In genomic region chr20:62430311-62430853, GRCh38 we compare ENCODE assay signal across 20 cellular contexts. TPM values are rescaled to one million over a fixed set of nuclear protein-coding genes. Genes with fewer than 3 reads are reported as not detected.
DNase-seq lines count a peak whose midpoint lies in the region; ATAC-seq, FAIRE-seq and TF ChIP-seq lines count a peak whose summit lies in the region.
"Had no signal": no experiment of that assay in that cellular context is flagged by ENCODE, and none has a peak within 500 bp of the region (broad histone marks: within the 10 kb centered on the region; RNA-seq: fewer than 3 reads in every experiment).

No MANE protein-coding gene starts in this region.

- H4K12ac ChIP-seq in trophoblast cell (ENCODE audit: low read depth, low read length) = no peak overlapping the region

- no peak overlapping the region for H2BK12ac ChIP-seq in trophoblast cell (ENCODE audit: low read length)

- ATAC-seq in HepG2 (peak; percentile 29), right lobe of liver (no peak)
- ATAC-seq: A549 had no signal

- TF ChIP-seq EP300 in HepG2 (IDR thresholded peaks at IDR 0.05; ENCODE audit: low read depth in 2 of 2, low read length in 2 of 2) (peak in 1 of 2 experiments; percentile 52; a peak in 1 of 4 replicates), HepG2 (CRISPR knock-in tag; IDR thresholded peaks at IDR 0.05; ENCODE audit: borderline replicate concordance) (peak; percentile 12; the same call in 1 of the 2 replicates)

- H4K8ac ChIP-seq in trophoblast cell (ENCODE audit: low read depth, low read length) = no peak overlapping the region

- H3K36me3 ChIP-seq in HepG2 (replicated peaks in 1 of 2; ENCODE audit: control insufficient read depth in 1 of 2, insufficient read depth in 2 of 2, low read length in 2 of 2) = no peaks in the 10 kb centered on the region
- H3K36me3 ChIP-seq in right lobe of liver = no peaks in the 10 kb centered on the region
- H3K36me3 ChIP-seq in colonic mucosa = no peaks in the 10 kb centered on the region
- no peaks in the 10 kb centered on the region for H3K36me3 ChIP-seq in trophoblast cell (ENCODE audit: control insufficient read depth in 1 of 2, insufficient read depth in 2 of 2, low read length in 2 of 2)

- H2AFZ ChIP-seq in HepG2 (ENCODE audit: low read length) (no peak overlapping the region), trophoblast cell (ENCODE audit: insufficient read depth, low read length, poor library complexity) (no peak overlapping the region)
- H2AFZ ChIP-seq: GM23248 had no signal

- H3K4me2 ChIP-seq in HepG2 (ENCODE audit: low read depth, low read length) (no peak overlapping the region; the same call in 1 of the 2 replicates), trophoblast cell (ENCODE audit: low read length) (no peak overlapping the region)
- H3K4me2 ChIP-seq: A549 had no signal

- intact Hi-C loops in HepG2 (cut with micrococcal nuclease; ENCODE audit: unreplicated experiment) = no loop called here
- intact Hi-C loops in right lobe of liver (cut with DNase I) = no loop called here
- intact Hi-C loops in colonic mucosa (cut with DNase I) = no loop called here

- H3K9me3 ChIP-seq in HepG2 (ENCODE audit: low read length) (no peaks in the 10 kb centered on the region), right lobe of liver (no peaks in the 10 kb centered on the region), colonic mucosa (no peaks in the 10 kb centered on the region), trophoblast cell (ENCODE audit: insufficient read depth, low read depth, low read length) (peaks cover 2% of the 10 kb centered on the region)
- H3K9me3 ChIP-seq: A549 had no signal

- peak; percentile 62 for DNase-seq in HepG2 (ENCODE audit: low spot score)
- DNase-seq in right lobe of liver = no peak
- peak; percentile 52 for DNase-seq in colonic mucosa
- DNase-seq in trophoblast cell = no peak
- no peak for DNase-seq in DMS 273 (lab: John Stamatoyannopoulos, UW; ENCODE audit: unreplicated experiment)
- DNase-seq in NCI-H446 (lab: John Stamatoyannopoulos, UW) = no peak
- DNase-seq in amygdala (lab: John Stamatoyannopoulos, UW) = no peak
- no peak for DNase-seq in amniotic stem cell (lab: John Stamatoyannopoulos, UW)
- DNase-seq: AML-193; CD4-positive, alpha-beta T cell; GM23248; HCEC 1CT had no signal

- POLR2A ChIA-PET in HepG2 (lab: Yijun Ruan, JAX) = interaction anchor here (0.7 to 1.6 kb wide), 2 partner anchors 18 to 20 kb away, joined by 3 read pairs; no protein-coding TSS in a partner anchor

- TF ChIP-seq RAD21 in HepG2 (CRISPR knock-in tag; IDR thresholded peaks at IDR 0.05) = no peak

- WGBS in HepG2 (ENCODE audit: low lambda C conversion rate) = under 1% methylated on average over 9 of the region's 10 CpGs
- WGBS in right lobe of liver (ENCODE audit: insufficient coverage, low coverage, low lambda C conversion rate, missing lambda C conversion rate) = 44% methylated on average over 7 of the region's 10 CpGs
- no CpG with 5 or more reads among the region's 10 CpGs for whole genome bisulfite sequencing in trophoblast cell (ENCODE audit: extremely low coverage, insufficient coverage, insufficient read length)

- in situ Hi-C loops in HepG2 (cut with HindIII; ENCODE audit: extremely low pct_ligation_motif_present, low pct_unique_long_range_greater_than_20kb) = no loop called here

- H3K4me3 ChIP-seq in HepG2 (replicated peaks in 1 of 3; ENCODE audit: insufficient read depth in 1 of 3, low read depth in 2 of 3, low read length in 3 of 3) = no peak overlapping the region
- H3K4me3 ChIP-seq in right lobe of liver = no peak overlapping the region
- no peak overlapping the region for H3K4me3 ChIP-seq in colonic mucosa
- no peak overlapping the region for H3K4me3 ChIP-seq in trophoblast cell (ENCODE audit: low read depth, low read length)
- H3K4me3 ChIP-seq: A549, GM23248 had no signal

- H2BK120ac ChIP-seq in trophoblast cell (ENCODE audit: insufficient read depth, low read length, poor library complexity) = no peak overlapping the region

- TF ChIP-seq CTCF in HepG2 (CRISPR knock-in tag; IDR thresholded peaks at IDR 0.05) (no peak), right lobe of liver (IDR thresholded peaks at IDR 0.05) (no peak), colonic mucosa (IDR thresholded peaks at IDR 0.05) (no peak)

- no peak overlapping the region for H3K4ac ChIP-seq in trophoblast cell (ENCODE audit: low read depth, low read length)

- H3K4me1 ChIP-seq in HepG2 (ENCODE audit: insufficient read depth, low read length) = peaks cover 42% of the 10 kb centered on the region
- no peaks in the 10 kb centered on the region for H3K4me1 ChIP-seq in right lobe of liver
- H3K4me1 ChIP-seq in colonic mucosa = peaks cover 13% of the 10 kb centered on the region
- peaks cover 26 to 30% of the 10 kb centered on the region in 2 experiments for H3K4me1 ChIP-seq in trophoblast cell (ENCODE audit: control insufficient read depth in 1 of 2, insufficient read depth in 2 of 2, low read length in 2 of 2)
- H3K4me1 ChIP-seq: A549 had no signal

- H3K18ac ChIP-seq in trophoblast cell (ENCODE audit: low read length) = no peak overlapping the region

- peaks cover 22 to 94% of the 10 kb centered on the region in 2 experiments for H3K27me3 ChIP-seq in HepG2 (ENCODE audit: control insufficient read depth in 1 of 2, insufficient read depth in 2 of 2, low read length in 2 of 2)
- H3K27me3 ChIP-seq in right lobe of liver = no peaks in the 10 kb centered on the region
- no peaks in the 10 kb centered on the region for H3K27me3 ChIP-seq in colonic mucosa
- no peaks in the 10 kb centered on the region for H3K27me3 ChIP-seq in trophoblast cell (ENCODE audit: insufficient read depth, low read length)

- H4K20me1 ChIP-seq in HepG2 (ENCODE audit: insufficient read depth, low read length) = peaks cover 9% of the 10 kb centered on the region; the same call in 1 of the 2 replicates

- CTCF ChIA-PET in HepG2 (lab: Yijun Ruan, JAX; ENCODE audit: low intra/inter-chr PET ratio, low total read pairs) = no interaction called here

- H3K79me1 ChIP-seq in trophoblast cell (ENCODE audit: low read length) = peaks cover 23% of the 10 kb centered on the region

- H2AK5ac ChIP-seq in trophoblast cell (ENCODE audit: low read length) = no peak overlapping the region

- H3K23ac ChIP-seq in trophoblast cell (ENCODE audit: low read length) = no peak overlapping the region

- no TSS peak for BruUV-seq in HepG2 (replicated peaks; lab: Mats Ljungman, UMichigan)

- H3K9ac ChIP-seq in HepG2 (ENCODE audit: insufficient read depth, low read depth, low read length) (no peak overlapping the region), colonic mucosa (ENCODE audit: low read depth in 2 of 2, low read length in 2 of 2) (no peak overlapping the region), trophoblast cell (ENCODE audit: low read length) (no peak overlapping the region)
- H3K9ac ChIP-seq: GM23248 had no signal

- no peak overlapping the region for H3K14ac ChIP-seq in trophoblast cell (ENCODE audit: low read length)

- FAIRE-seq in HepG2 (lab: Jason Lieb, UNC) = no peak
- FAIRE-seq: A549, GM12891, GM19239, H54 had no signal

- no peaks in the 10 kb centered on the region for H3K79me2 ChIP-seq in HepG2 (ENCODE audit: insufficient read depth, low read length)
- H3K79me2 ChIP-seq in trophoblast cell (ENCODE audit: control insufficient read depth, insufficient read depth, low read length, poor library complexity) = peaks cover 10% of the 10 kb centered on the region

- no peak for TF ChIP-seq POLR2A in HepG2 (IDR thresholded peaks at IDR 0.05; ENCODE audit: insufficient read depth in 1 of 2, low read depth in 2 of 2, low read length in 2 of 2)
- no peak for TF ChIP-seq POLR2A in right lobe of liver (IDR thresholded peaks at IDR 0.05)

- H3K27ac ChIP-seq in HepG2 (ENCODE audit: extremely low read length, insufficient read depth, low read length) = no peak overlapping the region
- no peak overlapping the region for H3K27ac ChIP-seq in right lobe of liver
- no peak overlapping the region for H3K27ac ChIP-seq in colonic mucosa
- H3K27ac ChIP-seq in trophoblast cell (ENCODE audit: low read depth, low read length) = no peak overlapping the region
- H3K27ac ChIP-seq: 22Rv1, A549, C4-2B, GM23248 had no signal

- H4K91ac ChIP-seq in trophoblast cell (ENCODE audit: low read depth, low read length) = peak overlapping the region; percentile 28

- no peak overlapping the region for H2BK5ac ChIP-seq in trophoblast cell (ENCODE audit: low read depth, low read length, poor library complexity)

RNA-seq across cellular contexts. Expression of gene RBBP8NL, which starts 3.0 kb away (rescaled TPM):
- 0.46 and 0.86 TPM in 2 replicates for total RNA-seq in HepG2 (2016; rRNA removed; fragmentation: Illumina TruSeq; extraction: Trizol)
- total RNA-seq in HepG2 (2016; cell fraction: cytosol; rRNA removed; fragmentation: Illumina TruSeq; extraction: Trizol; ENCODE audit: low read depth) = 0.30 and 0.62 TPM in 2 replicates
- total RNA-seq in HepG2 (2016; cell fraction: insoluble cytoplasmic fraction; rRNA removed; fragmentation: Illumina TruSeq; extraction: Trizol) = 0.65 and 0.76 TPM in 2 replicates
- total RNA-seq in HepG2 (2016; cell fraction: membrane; rRNA removed; fragmentation: Illumina TruSeq; extraction: Trizol) = 0.52 and 0.65 TPM in 2 replicates
- 0.78 and 0.81 TPM in 2 replicates for total RNA-seq in HepG2 (2016; cell fraction: nucleus; rRNA removed; fragmentation: Illumina TruSeq; extraction: Trizol)
- 0.69 and 0.82 TPM in 2 replicates for polyA plus RNA-seq in HepG2 (2011; rRNA removed)
- polyA plus RNA-seq in HepG2 (2011; cell fraction: cytosol; rRNA removed) = 0.46 and 0.94 TPM in 2 replicates
- polyA plus RNA-seq in HepG2 (2011; cell fraction: nucleus; rRNA removed) = 1.1 and 1.2 TPM in 2 replicates
- polyA plus RNA-seq in HepG2 (2012) = 0.24 and 0.42 TPM in 2 replicates
- polyA plus RNA-seq in HepG2 (2016; cell fraction: cytosol; fragmentation: Illumina TruSeq; extraction: Trizol; ENCODE audit: low read depth) = 0.52 and 0.54 TPM in 2 replicates
- 0.67 and 0.91 TPM in 2 replicates for polyA plus RNA-seq in HepG2 (2016; cell fraction: insoluble cytoplasmic fraction; fragmentation: Illumina TruSeq; extraction: Trizol; ENCODE audit: low read depth)
- polyA plus RNA-seq in HepG2 (2016; cell fraction: membrane; fragmentation: Illumina TruSeq; extraction: Trizol; ENCODE audit: low read depth) = 0.51 and 0.60 TPM in 2 replicates
- polyA plus RNA-seq in HepG2 (2016; cell fraction: nucleus; fragmentation: Illumina TruSeq; extraction: Trizol; ENCODE audit: insufficient read depth, low read depth) = 0.97 and 1.1 TPM in 2 replicates
- 0.40 TPM in 1 of 2 replicates, not detected in the other for polyA minus RNA-seq in HepG2 (2011; rRNA and poly(A)+ RNA removed; ENCODE audit: low replicate concordance)
- polyA minus RNA-seq in HepG2 (2011; cell fraction: cytosol; rRNA and poly(A)+ RNA removed) = 0.40 TPM in 1 of 2 replicates, not detected in the other
- polyA minus RNA-seq in HepG2 (2011; cell fraction: nucleus; rRNA and poly(A)+ RNA removed) = 0.26 and 0.75 TPM in 2 replicates
- total RNA-seq in right lobe of liver = not detected
- 10 to 100 TPM in 1 of 2 donors, 1 to 10 TPM in 1; 5.9 to 12.5 TPM for total RNA-seq in colonic mucosa
- 7.9 TPM in 2 replicates for polyA plus RNA-seq in trophoblast cell (2013)
- total RNA-seq: CD4-positive, alpha-beta T cell; G401; GM23248 had no signal
- polyA plus RNA-seq: A549, BJ, GM23248 had no signal

RNA-seq across cellular contexts. Expression of gene CABLES2, which starts 23.3 kb away (rescaled TPM):
- 9.7 and 10.2 TPM in 2 replicates for total RNA-seq in HepG2 (2016; rRNA removed; fragmentation: Illumina TruSeq; extraction: Trizol)
- total RNA-seq in HepG2 (2016; cell fraction: cytosol; rRNA removed; fragmentation: Illumina TruSeq; extraction: Trizol; ENCODE audit: low read depth) = 3.4 and 4.0 TPM in 2 replicates
- total RNA-seq in HepG2 (2016; cell fraction: insoluble cytoplasmic fraction; rRNA removed; fragmentation: Illumina TruSeq; extraction: Trizol) = 9.2 and 9.3 TPM in 2 replicates
- total RNA-seq in HepG2 (2016; cell fraction: membrane; rRNA removed; fragmentation: Illumina TruSeq; extraction: Trizol) = 13.2 and 14.3 TPM in 2 replicates
- 5.6 and 7.3 TPM in 2 replicates for total RNA-seq in HepG2 (2016; cell fraction: nucleus; rRNA removed; fragmentation: Illumina TruSeq; extraction: Trizol)
- 5.2 and 5.9 TPM in 2 replicates for polyA plus RNA-seq in HepG2 (2011; rRNA removed)
- polyA plus RNA-seq in HepG2 (2011; cell fraction: cytosol; rRNA removed) = 4.8 and 5.4 TPM in 2 replicates
- polyA plus RNA-seq in HepG2 (2011; cell fraction: nucleus; rRNA removed) = 6.8 and 7.6 TPM in 2 replicates
- 4.7 and 5.4 TPM in 2 replicates for polyA plus RNA-seq in HepG2 (2012)
- 7.5 and 8.3 TPM in 2 replicates for polyA plus RNA-seq in HepG2 (2016; cell fraction: cytosol; fragmentation: Illumina TruSeq; extraction: Trizol; ENCODE audit: low read depth)
- 20.6 and 26.7 TPM in 2 replicates for polyA plus RNA-seq in HepG2 (2016; cell fraction: insoluble cytoplasmic fraction; fragmentation: Illumina TruSeq; extraction: Trizol; ENCODE audit: low read depth)
- 20.0 and 22.1 TPM in 2 replicates for polyA plus RNA-seq in HepG2 (2016; cell fraction: membrane; fragmentation: Illumina TruSeq; extraction: Trizol; ENCODE audit: low read depth)
- polyA plus RNA-seq in HepG2 (2016; cell fraction: nucleus; fragmentation: Illumina TruSeq; extraction: Trizol; ENCODE audit: insufficient read depth, low read depth) = 18.8 and 19.3 TPM in 2 replicates
- polyA minus RNA-seq in HepG2 (2011; rRNA and poly(A)+ RNA removed; ENCODE audit: low replicate concordance) = 5.3 and 6.3 TPM in 2 replicates
- 4.9 and 6.3 TPM in 2 replicates for polyA minus RNA-seq in HepG2 (2011; cell fraction: cytosol; rRNA and poly(A)+ RNA removed)
- polyA minus RNA-seq in HepG2 (2011; cell fraction: nucleus; rRNA and poly(A)+ RNA removed) = 4.8 and 5.2 TPM in 2 replicates
- total RNA-seq in right lobe of liver = 1 to 10 TPM; 1.4 to 2.9 (median 2.5) TPM
- total RNA-seq in colonic mucosa = 10 to 100 TPM in 1 of 2 donors, 1 to 10 TPM in 1; 7.8 to 10.5 TPM
- 15.0 and 15.1 TPM in 2 replicates for polyA plus RNA-seq in trophoblast cell (2013)

RNA-seq across cellular contexts. Expression of gene RPS21, which starts 43.5 kb away (rescaled TPM):
- total RNA-seq in HepG2 (2016; rRNA removed; fragmentation: Illumina TruSeq; extraction: Trizol) (2,584 and 2,647 TPM in 2 replicates), right lobe of liver (100 to 1,000 TPM; 339 to 696 (median 413) TPM), colonic mucosa (1,000 to 10,000 TPM; 1,359 to 1,579 TPM)
- 3,497 and 3,511 TPM in 2 replicates for total RNA-seq in HepG2 (2016; cell fraction: cytosol; rRNA removed; fragmentation: Illumina TruSeq; extraction: Trizol; ENCODE audit: low read depth)
- total RNA-seq in HepG2 (2016; cell fraction: insoluble cytoplasmic fraction; rRNA removed; fragmentation: Illumina TruSeq; extraction: Trizol) = 2,606 and 2,768 TPM in 2 replicates
- total RNA-seq in HepG2 (2016; cell fraction: membrane; rRNA removed; fragmentation: Illumina TruSeq; extraction: Trizol) = 4,939 and 5,761 TPM in 2 replicates
- 1,156 and 1,166 TPM in 2 replicates for total RNA-seq in HepG2 (2016; cell fraction: nucleus; rRNA removed; fragmentation: Illumina TruSeq; extraction: Trizol)
- polyA plus RNA-seq in HepG2 (2011; rRNA removed) = 9,925 and 11,063 TPM in 2 replicates
- polyA plus RNA-seq in HepG2 (2011; cell fraction: cytosol; rRNA removed) = 11,031 and 15,081 TPM in 2 replicates
- polyA plus RNA-seq in HepG2 (2011; cell fraction: nucleus; rRNA removed) = 5,156 and 5,267 TPM in 2 replicates
- 6,658 and 8,852 TPM in 2 replicates for polyA plus RNA-seq in HepG2 (2012)
- 5,362 and 5,590 TPM in 2 replicates for polyA plus RNA-seq in HepG2 (2016; cell fraction: cytosol; fragmentation: Illumina TruSeq; extraction: Trizol; ENCODE audit: low read depth)
- polyA plus RNA-seq in HepG2 (2016; cell fraction: insoluble cytoplasmic fraction; fragmentation: Illumina TruSeq; extraction: Trizol; ENCODE audit: low read depth) = 3,197 and 3,428 TPM in 2 replicates
- 5,998 and 6,820 TPM in 2 replicates for polyA plus RNA-seq in HepG2 (2016; cell fraction: membrane; fragmentation: Illumina TruSeq; extraction: Trizol; ENCODE audit: low read depth)
- polyA plus RNA-seq in HepG2 (2016; cell fraction: nucleus; fragmentation: Illumina TruSeq; extraction: Trizol; ENCODE audit: insufficient read depth, low read depth) = 2,753 and 2,989 TPM in 2 replicates
- polyA minus RNA-seq in HepG2 (2011; rRNA and poly(A)+ RNA removed; ENCODE audit: low replicate concordance) = 2,340 and 3,999 TPM in 2 replicates
- polyA minus RNA-seq in HepG2 (2011; cell fraction: cytosol; rRNA and poly(A)+ RNA removed) = 1,154 and 1,167 TPM in 2 replicates
- polyA minus RNA-seq in HepG2 (2011; cell fraction: nucleus; rRNA and poly(A)+ RNA removed) = 809 and 896 TPM in 2 replicates
- 2,264 and 2,365 TPM in 2 replicates for polyA plus RNA-seq in trophoblast cell (2013)

RNA-seq across cellular contexts. Expression of gene GATA5, which starts 45.4 kb away (rescaled TPM):
- 0.20 and 0.39 TPM in 2 replicates for total RNA-seq in HepG2 (2016; rRNA removed; fragmentation: Illumina TruSeq; extraction: Trizol)
- total RNA-seq in HepG2 (2016; cell fraction: cytosol; rRNA removed; fragmentation: Illumina TruSeq; extraction: Trizol; ENCODE audit: low read depth) = 0.09 and 0.10 TPM in 2 replicates
- total RNA-seq in HepG2 (2016; cell fraction: insoluble cytoplasmic fraction; rRNA removed; fragmentation: Illumina TruSeq; extraction: Trizol) = 0.10 and 0.32 TPM in 2 replicates
- total RNA-seq in HepG2 (2016; cell fraction: membrane; rRNA removed; fragmentation: Illumina TruSeq; extraction: Trizol) = 0.31 and 0.65 TPM in 2 replicates
- 0.19 and 0.22 TPM in 2 replicates for total RNA-seq in HepG2 (2016; cell fraction: nucleus; rRNA removed; fragmentation: Illumina TruSeq; extraction: Trizol)
- polyA plus RNA-seq in HepG2 (2011; rRNA removed) = 0.12 and 0.18 TPM in 2 replicates
- 0.10 and 0.19 TPM in 2 replicates for polyA plus RNA-seq in HepG2 (2011; cell fraction: cytosol; rRNA removed)
- polyA plus RNA-seq in HepG2 (2011; cell fraction: nucleus; rRNA removed) = 0.09 and 0.27 TPM in 2 replicates
- 0.05 and 0.16 TPM in 2 replicates for polyA plus RNA-seq in HepG2 (2012)
- polyA plus RNA-seq in HepG2 (2016; cell fraction: cytosol; fragmentation: Illumina TruSeq; extraction: Trizol; ENCODE audit: low read depth) = 0.26 and 0.33 TPM in 2 replicates
- polyA plus RNA-seq in HepG2 (2016; cell fraction: insoluble cytoplasmic fraction; fragmentation: Illumina TruSeq; extraction: Trizol; ENCODE audit: low read depth) = 0.29 and 0.56 TPM in 2 replicates
- 0.41 and 0.42 TPM in 2 replicates for polyA plus RNA-seq in HepG2 (2016; cell fraction: membrane; fragmentation: Illumina TruSeq; extraction: Trizol; ENCODE audit: low read depth)
- 0.41 and 0.80 TPM in 2 replicates for polyA plus RNA-seq in HepG2 (2016; cell fraction: nucleus; fragmentation: Illumina TruSeq; extraction: Trizol; ENCODE audit: insufficient read depth, low read depth)
- 0.18 TPM in 1 of 2 replicates, not detected in the other for polyA minus RNA-seq in HepG2 (2011; rRNA and poly(A)+ RNA removed; ENCODE audit: low replicate concordance)
- polyA minus RNA-seq in HepG2 (2011; cell fraction: cytosol; rRNA and poly(A)+ RNA removed) = not detected in 2 replicates
- polyA minus RNA-seq in HepG2 (2011; cell fraction: nucleus; rRNA and poly(A)+ RNA removed) = not detected in 2 replicates
- total RNA-seq in right lobe of liver = under 1 TPM; 0.12 to 0.56 (median 0.26) TPM
- total RNA-seq in colonic mucosa = under 1 TPM in 1 of 2 donors, not detected in 1; 0.10 TPM
- 0.85 and 0.90 TPM in 2 replicates for polyA plus RNA-seq in trophoblast cell (2013)
- total RNA-seq: CD4-positive, alpha-beta T cell; GM23248 had no signal
- polyA plus RNA-seq: BJ, GM23248 had no signal

Comparison
In these comparisons a context has a peak if more than half of its experiments do, and no peak if none do; other contexts are left out.
1. DNase-seq: peak in HepG2 (single experiment) and colonic mucosa (single experiment); none in right lobe of liver (0 of 3), trophoblast cell (0 of 2), DMS 273 (single experiment), NCI-H446 (0 of 2), amygdala (0 of 56) and amniotic stem cell (single experiment).